Comparison of ENCODE assay signal across 15 cellular contexts in the genomic region with DNA sequence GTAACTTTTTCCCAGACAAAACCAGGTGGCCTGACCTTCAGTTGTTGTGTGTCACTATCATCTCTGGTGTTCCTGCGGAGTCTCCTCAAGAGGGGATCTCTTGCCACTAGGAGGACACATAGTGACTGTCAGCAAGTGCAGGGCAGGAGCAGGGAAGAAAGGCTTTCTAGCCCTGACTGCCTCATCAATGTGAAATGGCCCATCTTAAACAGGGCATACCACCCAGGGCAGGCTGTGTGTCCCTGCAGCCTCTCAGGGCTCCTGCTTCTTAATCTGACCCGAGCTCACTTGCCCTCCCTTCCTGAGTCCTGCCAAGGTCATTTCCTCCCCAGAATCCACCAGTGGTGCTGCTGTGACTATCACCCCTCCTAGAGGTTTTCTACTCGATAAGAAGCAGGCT.
"Had no signal": no experiment of that assay in that cellular context is flagged by ENCODE, and none has a peak within 500 bp of the region (broad histone marks: within the 10 kb centered on the region; RNA-seq: fewer than 3 reads in every experiment).

No MANE protein-coding gene starts in this region.

- H3K4me3 Mint-ChIP-seq: central memory CD8-positive, alpha-beta T cell; effector memory CD8-positive, alpha-beta T cell; naive thymus-derived CD4-positive, alpha-beta T cell had no signal

- H3K9me3 ChIP-seq: body of pancreas, psoas muscle, upper lobe of right lung had no signal

- H3K27ac Mint-ChIP-seq: effector memory CD8-positive, alpha-beta T cell; naive thymus-derived CD4-positive, alpha-beta T cell had no signal

- DNase-seq: activated CD4-positive, alpha-beta T cell treated with anti-CD3 and anti-CD28 coated beads, Interleukin-2, amount 50 U/mL, for 1 hour; activated naive CD4-positive, alpha-beta T cell treated with anti-CD3 and anti-CD28 coated beads, Interleukin-2, amount 50 U/mL, for 16 hours; activated T-cell treated with anti-CD3 and anti-CD28 coated beads for 4 hours; body of pancreas; effector memory CD8-positive, alpha-beta T cell; erythroblast; kidney; naive thymus-derived CD4-positive, alpha-beta T cell; nucleus accumbens; psoas muscle; stimulated activated CD4-positive, alpha-beta T cell treated with anti-CD3 and anti-CD28 coated beads, Interleukin-12 subunit alpha, Interleukin-12 subunit beta, amount 100 ng/mL, for 4 hours; stimulated activated naive CD4-positive, alpha-beta T cell treated with Interleukin-2 at 50 U/mL for 16 hours; T-helper 1 cell; upper lobe of right lung had no signal

- H3K4me3 ChIP-seq: body of pancreas, psoas muscle, upper lobe of right lung had no signal

- H3K4me1 ChIP-seq: body of pancreas, psoas muscle, upper lobe of right lung had no signal

- ATAC-seq: body of pancreas; effector memory CD8-positive, alpha-beta T cell; naive thymus-derived CD4-positive, alpha-beta T cell; psoas muscle; upper lobe of right lung had no signal

- H3K27me3 ChIP-seq: body of pancreas had no signal

- H3K36me3 ChIP-seq: upper lobe of right lung had no signal

- H3K27ac ChIP-seq: body of pancreas, psoas muscle, upper lobe of right lung had no signal

- H3K4me1 Mint-ChIP-seq: central memory CD8-positive, alpha-beta T cell had no signal
